Comparison of ENCODE assay signal across 10 cellular contexts in genomic region chr15:53226559-53226958, GRCh38.
"Had no signal": no experiment of that assay in that cellular context is flagged by ENCODE, and none has a peak within 500 bp of the region (broad histone marks: within the 10 kb centered on the region; RNA-seq: fewer than 3 reads in every experiment).

No MANE protein-coding gene starts in this region.

- H3K36me3 ChIP-seq: HAP-1 had no signal

- ATAC-seq: GM23338, HCT116 had no signal

- H3K9ac ChIP-seq: GM23248 had no signal

- H2AFZ ChIP-seq: GM23248, GM23338 had no signal

- FAIRE-seq: H54 had no signal

- H3K4me1 ChIP-seq: HAP-1 had no signal

- H3K27ac ChIP-seq: GM23248 had no signal

- H3K9me3 ChIP-seq: HAP-1 had no signal

- H3K4me3 ChIP-seq: GM23248, GM23338, HAP-1 had no signal

- H3K4me2 ChIP-seq: GM23338 had no signal

- DNase-seq: GM23248, GOT3, H7, H9, HCEC 1CT, HFFc6 had no signal
